ENCODE assay signal across 19 cellular contexts in genomic region chr13:28704919-28705318, GRCh38.
"Had no signal": no experiment of that assay in that cellular context is flagged by ENCODE, and none has a peak within 500 bp of the region (broad histone marks: within the 10 kb centered on the region; RNA-seq: fewer than 3 reads in every experiment).

No MANE protein-coding gene starts in this region.

- H3K9me3 ChIP-seq: ascending aorta, breast epithelium, lower lobe of right lung, tibial artery had no signal

- H3K27me3 ChIP-seq: ascending aorta, breast epithelium, tibial artery had no signal

- H3K27ac ChIP-seq: ascending aorta, breast epithelium, epithelial cell of prostate, lower lobe of right lung, tibial artery had no signal

- DNase-seq: activated B cell treated with CpG ODN at 0.5 μM for 24 hours; activated CD4-positive, alpha-beta memory T cell treated with anti-CD3 and anti-CD28 coated beads for 36 hours; activated CD4-positive, alpha-beta T cell treated with anti-CD3 and anti-CD28 coated beads for 4 hours; activated CD8-positive, alpha-beta memory T cell treated with anti-CD3 and anti-CD28 coated beads, Interleukin-2, amount 10 ng/mL, durations not matched to agents 7 days and 5 days; activated naive CD4-positive, alpha-beta T cell treated with anti-CD3 and anti-CD28 coated beads for 36 hours; activated T-cell treated with anti-CD3 and anti-CD28 coated beads, Interleukin-2, amount 50 U/mL, for 1 hour; dermis blood vessel endothelial cell; left cardiac atrium; lower lobe of right lung; posterior cingulate gyrus; stimulated activated CD4-positive, alpha-beta T cell treated with anti-CD3 and anti-CD28 coated beads, Interleukin-2, amount 100 ng/mL, for 24 hours; stimulated activated naive CD8-positive, alpha-beta T cell treated with anti-CD3 and anti-CD28 coated beads, Interleukin-15, Interleukin-2, amounts not matched to agents 100 U/mL and 50 U/mL, for 24 hours; substantia nigra; SW 1271; T-helper 2 cell; tibial artery had no signal

- H3K4me1 ChIP-seq: ascending aorta, breast epithelium, tibial artery had no signal

- H3K4me3 ChIP-seq: ascending aorta, breast epithelium, lower lobe of right lung, tibial artery had no signal

- ATAC-seq: activated CD8-positive, alpha-beta memory T cell treated with anti-CD3 and anti-CD28 coated beads, Interleukin-2, amount 10 ng/mL, durations not matched to agents 7 days and 5 days; lower lobe of right lung; stimulated activated naive CD8-positive, alpha-beta T cell treated with anti-CD3 and anti-CD28 coated beads, Interleukin-15, Interleukin-2, amounts not matched to agents 100 U/mL and 50 U/mL, for 24 hours had no signal
